17 cellular contexts compared by ENCODE assay signal in the genomic region with DNA sequence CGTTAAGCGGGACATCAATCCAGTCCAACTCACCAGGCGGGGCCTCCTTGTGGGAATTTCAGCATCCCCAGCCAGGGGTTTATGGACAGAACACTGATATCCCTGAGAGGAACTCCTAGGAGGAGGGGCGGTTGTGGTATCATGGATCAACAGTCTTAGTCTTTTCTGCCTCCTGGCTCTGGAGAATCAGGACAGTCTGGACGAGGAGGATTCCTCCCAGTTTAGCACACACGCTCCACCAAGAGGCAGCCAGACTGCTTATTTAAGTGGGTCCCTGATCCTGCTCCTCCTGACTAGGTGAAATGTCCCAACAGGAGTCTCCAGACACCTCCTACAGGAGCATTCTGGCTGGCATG. TPM values are rescaled to one million over a fixed set of nuclear protein-coding genes. Genes with fewer than 3 reads are reported as not detected.
DNase-seq lines count a peak whose midpoint lies in the region; ATAC-seq and TF ChIP-seq lines count a peak whose summit lies in the region.
"Had no signal": no experiment of that assay in that cellular context is flagged by ENCODE, and none has a peak within 500 bp of the region (broad histone marks: within the 10 kb centered on the region; RNA-seq: fewer than 3 reads in every experiment).

No MANE protein-coding gene starts in this region.

- POLR2A ChIA-PET in OCI-LY7 (lab: Charles Lee) = interaction anchor here (0.6 to 1.1 kb wide), 2 partner anchors 17 to 373 kb away, joined by 3 to 4 read pairs; no protein-coding TSS in a partner anchor

- H3K9me3 Mint-ChIP-seq in stimulated activated effector memory CD8-positive, alpha-beta T cell treated with anti-CD3 and anti-CD28 coated beads, Interleukin-12 subunit alpha, Interleukin-12 subunit beta, amount 100 ng/mL, for 72 hours = peaks cover 4% of the 10 kb centered on the region

- H3K4me1 Mint-ChIP-seq in stimulated activated effector memory CD8-positive, alpha-beta T cell treated with anti-CD3 and anti-CD28 coated beads, Interleukin-12 subunit alpha, Interleukin-12 subunit beta, amount 100 ng/mL, for 72 hours = no peaks in the 10 kb centered on the region

- no peaks in the 10 kb centered on the region for H3K9me2 ChIP-seq in OCI-LY7 (ENCODE audit: insufficient read depth, low read length)

- no peak overlapping the region for H2AFZ ChIP-seq in OCI-LY7 (ENCODE audit: low read length)

- no peaks in the 10 kb centered on the region for H3K79me2 ChIP-seq in OCI-LY7 (ENCODE audit: insufficient read depth, low read depth, low read length)

- H3K36me3 Mint-ChIP-seq in stimulated activated effector memory CD8-positive, alpha-beta T cell treated with anti-CD3 and anti-CD28 coated beads, Interleukin-12 subunit alpha, Interleukin-12 subunit beta, amount 100 ng/mL, for 72 hours = no peaks in the 10 kb centered on the region

- H3K4me2 ChIP-seq in OCI-LY7 (ENCODE audit: low read length) = no peak overlapping the region

- no TSS peak for BruUV-seq in OCI-LY7 (replicated peaks; lab: Mats Ljungman, UMichigan)

- intact Hi-C loops in dorsolateral prefrontal cortex (cut with DNase I) (no loop called here), lower lobe of right lung (cut with DNase I) (no loop called here), OCI-LY7 (cut with micrococcal nuclease; ENCODE audit: unreplicated experiment) (no loop called here)

- ATAC-seq in lower lobe of right lung = no peak
- ATAC-seq in thoracic aorta (ENCODE audit: insufficient number of reproducible peaks, low FRiP score, low read depth) = peak; percentile 48
- ATAC-seq in stimulated activated effector memory CD8-positive, alpha-beta T cell treated with anti-CD3 and anti-CD28 coated beads, Interleukin-12 subunit alpha, Interleukin-12 subunit beta, amount 100 ng/mL, for 72 hours = no peak

- DNase-seq in WERI-Rb-1 = no peak
- DNase-seq in dorsolateral prefrontal cortex = no peak
- DNase-seq in lower lobe of right lung = no peak
- no peak for DNase-seq in thoracic aorta (ENCODE audit: low spot score)
- no peak for DNase-seq in A172 (ENCODE audit: low spot score)
- no peak for DNase-seq in stimulated activated effector memory CD8-positive, alpha-beta T cell treated with anti-CD3 and anti-CD28 coated beads, Interleukin-12 subunit alpha, Interleukin-12 subunit beta, amount 100 ng/mL, for 72 hours (ENCODE audit: low spot score in 2 of 2)
- DNase-seq in OCI-LY7 (ENCODE audit: low spot score) = no peak
- DNase-seq: activated CD4-positive, alpha-beta T cell treated with anti-CD3 and anti-CD28 coated beads, Interleukin-2, amount 50 U/mL, for 48 hours; CD4-positive, alpha-beta T cell; Kasumi-1; NCI-H187 treated with DMSO at 0.1 percent for 48 hours; NCI-H748 treated with DMSO at 0.1 percent for 48 hours; stimulated activated CD4-positive, alpha-beta T cell treated with anti-CD3 and anti-CD28 coated beads, Interleukin-2, amount 100 ng/mL, for 48 hours; T-helper 9 cell had no signal

- no peak overlapping the region for H3K27ac ChIP-seq in WERI-Rb-1
- peak overlapping the region in 51 of 59 donors; percentile 10 to 88 (median 64) for H3K27ac ChIP-seq in dorsolateral prefrontal cortex
- peak overlapping the region; percentile 65 for H3K27ac ChIP-seq in lower lobe of right lung
- H3K27ac ChIP-seq in thoracic aorta = peak overlapping the region; percentile 14 to 16
- H3K27ac ChIP-seq in OCI-LY7 (ENCODE audit: low read depth, low read length, poor library complexity, severe bottlenecking) = no peak overlapping the region
- H3K27ac ChIP-seq: prostate gland had no signal

- H3K4me1 ChIP-seq in lower lobe of right lung (no peaks in the 10 kb centered on the region), thoracic aorta (ENCODE audit: control insufficient read depth in 1 of 2, low read depth in 2 of 2) (peaks cover 0 to 15% of the 10 kb centered on the region in 2 donors), OCI-LY7 (ENCODE audit: insufficient read depth, low read length, poor library complexity, severe bottlenecking) (no peaks in the 10 kb centered on the region)
- H3K4me1 ChIP-seq: prostate gland had no signal

- H3K36me3 ChIP-seq in WERI-Rb-1 = no peaks in the 10 kb centered on the region
- H3K36me3 ChIP-seq in lower lobe of right lung = no peaks in the 10 kb centered on the region
- no peaks in the 10 kb centered on the region for H3K36me3 ChIP-seq in thoracic aorta
- no peaks in the 10 kb centered on the region for H3K36me3 ChIP-seq in OCI-LY7 (ENCODE audit: insufficient read depth, low read length)
- H3K36me3 ChIP-seq: prostate gland had no signal

- no peaks in the 10 kb centered on the region for H4K20me1 ChIP-seq in OCI-LY7 (ENCODE audit: insufficient read depth, low read length)

- TF ChIP-seq CTCF in WERI-Rb-1 (IDR thresholded peaks at IDR 0.05; ENCODE audit: low read depth, low read length) (no peak), dorsolateral prefrontal cortex (IDR thresholded peaks at IDR 0.05 in 54 of 56, conservative IDR thresholded peaks at IDR 0.05 in 2 of 56; ENCODE audit: low read depth in 1 of 56, partially characterized antibody in 56 of 56) (no peak), lower lobe of right lung (IDR thresholded peaks at IDR 0.05) (no peak), thoracic aorta (IDR thresholded peaks at IDR 0.05) (no peak), OCI-LY7 (conservative IDR thresholded peaks at IDR 0.05; ENCODE audit: low read length) (no peak)

- H3K4me3 ChIP-seq in WERI-Rb-1 (ENCODE audit: low read depth, low read length) (peak overlapping the region; percentile 39), dorsolateral prefrontal cortex (peak overlapping the region; percentile 5 to 64 (median 40)), lower lobe of right lung (no peak overlapping the region), thoracic aorta (peak overlapping the region; percentile 59), OCI-LY7 (ENCODE audit: low read depth, low read length, poor library complexity, severe bottlenecking) (no peak overlapping the region)
- H3K4me3 ChIP-seq: prostate gland had no signal

- no peak overlapping the region for H3K27ac Mint-ChIP-seq in stimulated activated effector memory CD8-positive, alpha-beta T cell treated with anti-CD3 and anti-CD28 coated beads, Interleukin-12 subunit alpha, Interleukin-12 subunit beta, amount 100 ng/mL, for 72 hours
- H3K27ac Mint-ChIP-seq: CD4-positive, alpha-beta T cell had no signal

- no peaks in the 10 kb centered on the region for H3K27me3 ChIP-seq in WERI-Rb-1 (ENCODE audit: insufficient read depth, low read depth, severe bottlenecking)
- no peaks in the 10 kb centered on the region for H3K27me3 ChIP-seq in dorsolateral prefrontal cortex
- no peaks in the 10 kb centered on the region for H3K27me3 ChIP-seq in lower lobe of right lung (ENCODE audit: low read depth)
- H3K27me3 ChIP-seq in thoracic aorta (replicated peaks; ENCODE audit: insufficient read depth) = no peaks in the 10 kb centered on the region

- H3K9me3 ChIP-seq in WERI-Rb-1 (ENCODE audit: severe bottlenecking) (no peaks in the 10 kb centered on the region), lower lobe of right lung (no peaks in the 10 kb centered on the region), thoracic aorta (no peaks in the 10 kb centered on the region), OCI-LY7 (ENCODE audit: low read length) (no peaks in the 10 kb centered on the region)
- H3K9me3 ChIP-seq: prostate gland had no signal

- H3K4me3 Mint-ChIP-seq in stimulated activated effector memory CD8-positive, alpha-beta T cell treated with anti-CD3 and anti-CD28 coated beads, Interleukin-12 subunit alpha, Interleukin-12 subunit beta, amount 100 ng/mL, for 72 hours = no peak overlapping the region
- H3K4me3 Mint-ChIP-seq: CD4-positive, alpha-beta T cell had no signal

- CTCF ChIA-PET in OCI-LY7 (lab: Charles Lee; ENCODE audit: unreplicated experiment) = no interaction called here

RNA-seq across cellular contexts. Expression of a gene that starts 10.4 kb away (rescaled TPM):
- total RNA-seq in dorsolateral prefrontal cortex (1 to 10 TPM in 1 of 120 experiments, under 1 TPM in 6, not detected in 113; 0.10 to 1.3 (median 0.22) TPM), lower lobe of right lung (0.15 TPM), thoracic aorta (not detected), OCI-LY7 (2022) (not detected in 2 replicates)
- total RNA-seq in A172 (2014; rRNA removed; shearing (Covaris generic)) = not detected in 2 replicates
- total RNA-seq in OCI-LY7 (2014; rRNA removed; shearing (Covaris generic)) = not detected in 2 replicates
- total RNA-seq: Daoy, mucosa of gallbladder, prostate gland had no signal

RNA-seq across cellular contexts. Expression of a gene that starts 23.0 kb away (rescaled TPM):
- total RNA-seq in dorsolateral prefrontal cortex = 1 to 10 TPM in 69 of 120 experiments, under 1 TPM in 18, not detected in 33; 0.43 to 6.1 (median 1.5) TPM
- 14.1 TPM for total RNA-seq in lower lobe of right lung
- 1 to 10 TPM; 4.2 to 5.1 TPM for total RNA-seq in thoracic aorta
- total RNA-seq in A172 (2014; rRNA removed; shearing (Covaris generic)) = 6.4 TPM in 1 of 2 replicates, not detected in the other
- 0.50 and 2.4 TPM in 2 replicates for total RNA-seq in OCI-LY7 (2014; rRNA removed; shearing (Covaris generic))
- total RNA-seq in OCI-LY7 (2022) = 0.41 and 0.99 TPM in 2 replicates
- total RNA-seq: Daoy had no signal

Comparison
In these comparisons a context has a peak if more than half of its experiments do, and no peak if none do; other contexts are left out.
1. H3K27ac ChIP-seq: peak in dorsolateral prefrontal cortex (51 of 59), lower lobe of right lung (single experiment) and thoracic aorta (2 of 2); none in WERI-Rb-1 (single experiment) and OCI-LY7 (single experiment).
2. H3K4me3 ChIP-seq: peak in WERI-Rb-1 (single experiment), dorsolateral prefrontal cortex (59 of 59) and thoracic aorta (single experiment); none in lower lobe of right lung (single experiment) and OCI-LY7 (single experiment).